ENCODE assay signal across 8 cellular contexts in the genomic region with DNA sequence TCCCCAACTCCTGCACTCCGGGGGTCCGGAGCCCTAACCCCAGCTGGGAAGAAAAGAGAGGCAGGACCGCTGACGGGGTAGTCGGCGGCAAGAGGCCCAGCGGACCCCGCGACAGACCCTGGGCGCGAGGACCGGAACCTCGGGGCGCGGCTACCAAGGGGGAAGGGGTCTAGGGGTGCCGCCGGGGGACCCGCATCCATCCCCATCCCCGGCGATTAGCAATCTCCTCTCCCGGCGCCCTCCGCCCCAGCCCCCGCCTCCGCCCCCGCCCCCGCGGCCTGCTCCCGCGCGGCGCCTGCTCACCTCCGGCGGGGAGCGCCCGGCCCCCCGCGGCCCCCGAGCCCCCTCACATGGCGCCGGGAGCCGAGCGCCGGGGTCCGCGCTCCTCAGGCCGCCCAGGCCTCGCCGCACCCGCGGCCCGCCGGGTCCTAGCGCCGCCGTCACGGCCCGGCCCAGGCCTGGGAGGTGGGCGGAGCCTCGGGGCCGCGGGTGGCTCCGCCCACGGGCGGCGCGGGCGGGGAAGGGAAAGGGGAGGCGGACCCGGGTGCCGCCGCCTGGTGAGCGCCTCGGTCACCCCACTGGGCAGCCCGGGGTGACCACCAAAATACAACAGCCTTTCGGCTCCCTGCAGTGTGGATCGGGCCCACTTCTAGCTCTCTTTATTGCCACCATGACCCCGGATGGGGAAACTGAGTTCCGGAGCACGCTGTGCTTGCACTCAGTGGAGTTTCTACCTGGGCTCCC. TPM values are rescaled to one million over a fixed set of nuclear protein-coding genes. Genes with fewer than 3 reads are reported as not detected.
DNase-seq lines count a peak whose midpoint lies in the region; TF ChIP-seq lines count a peak whose summit lies in the region.

A gene with protein sequence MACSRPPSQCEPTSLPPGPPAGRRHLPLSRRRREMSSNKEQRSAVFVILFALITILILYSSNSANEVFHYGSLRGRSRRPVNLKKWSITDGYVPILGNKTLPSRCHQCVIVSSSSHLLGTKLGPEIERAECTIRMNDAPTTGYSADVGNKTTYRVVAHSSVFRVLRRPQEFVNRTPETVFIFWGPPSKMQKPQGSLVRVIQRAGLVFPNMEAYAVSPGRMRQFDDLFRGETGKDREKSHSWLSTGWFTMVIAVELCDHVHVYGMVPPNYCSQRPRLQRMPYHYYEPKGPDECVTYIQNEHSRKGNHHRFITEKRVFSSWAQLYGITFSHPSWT (minus strand): TSS at position 404 of the 744 bp plus-strand sequence. CDS start 1,622 bp downstream, outside the sequence.

- TF ChIP-seq EP300 in transverse colon (IDR thresholded peaks at IDR 0.05; ENCODE audit: low read depth), result no peak

- peaks cover 1% of the 10 kb centered on the region for H3K4me1 Mint-ChIP-seq in glutamatergic neuron (ENCODE audit: low read depth, unreplicated experiment)

- WGBS in transverse colon (ENCODE audit: low coverage in 1 of 2), 2 donors, result 0% methylated on average over 27 of the region's 80 CpGs; no CpG with 5 or more reads in 1 of the 2 donors

- H3K27ac ChIP-seq in SK-N-MC (no peak within 1 kb of the TSS), transverse colon (peak within 1 kb of the TSS; percentile 88 to 93 (median 90))

- peak; percentile 84 for DNase-seq in CD1c-positive myeloid dendritic cell (ENCODE audit: extremely low spot score)
- DNase-seq in GM19240 (ENCODE audit: insufficient read length, low spot score), result peak; percentile 70
- peak; percentile 77 for DNase-seq in HT-29 (ENCODE audit: low spot score)
- no peak for DNase-seq in SK-N-MC (ENCODE audit: low read depth, low spot score)
- peak; percentile 50 for DNase-seq in activated naive CD8-positive, alpha-beta T cell treated with anti-CD3 and anti-CD28 coated beads, Interleukin-2, amount 50 U/mL, for 16 hours (ENCODE audit: low read depth, low spot score)
- peak; percentile 80 for DNase-seq in glutamatergic neuron
- DNase-seq in occipital lobe (lab: John Stamatoyannopoulos, UW), result peak; percentile 44
- DNase-seq in transverse colon, result peak; percentile 79

- H3K36me3 Mint-ChIP-seq in glutamatergic neuron (ENCODE audit: unreplicated experiment), result peaks cover under 1% of the 10 kb centered on the region

- peak within 1 kb of the TSS; percentile 38 for H3K27ac Mint-ChIP-seq in glutamatergic neuron (ENCODE audit: unreplicated experiment)

- peaks cover 5% of the 10 kb centered on the region for H3K9me3 Mint-ChIP-seq in glutamatergic neuron (ENCODE audit: unreplicated experiment)

- peaks cover 3% of the 10 kb centered on the region for H3K27me3 Mint-ChIP-seq in glutamatergic neuron (ENCODE audit: unreplicated experiment)

- H3K4me1 ChIP-seq in transverse colon, result peaks cover 26 to 72% (median 48%) of the 10 kb centered on the region in 4 donors

- H3K9me3 ChIP-seq in SK-N-MC (ENCODE audit: low read depth, low read length), result peaks cover 2% of the 10 kb centered on the region; the same call in 1 of the 2 replicates
- H3K9me3 ChIP-seq in transverse colon, result no peaks in the 10 kb centered on the region

- H3K4me3 ChIP-seq in SK-N-MC (peak within 1 kb of the TSS; percentile 92), transverse colon (peak within 1 kb of the TSS; percentile 44 to 87 (median 80))

- H3K27me3 ChIP-seq in transverse colon, result no peaks in the 10 kb centered on the region

- in situ Hi-C loops in transverse colon (cut with MboI; ENCODE audit: low pct_ligation_motif_present in 1 of 4, low pct_unique_long_range_greater_than_20kb in 1 of 4, low sequenced_read_pairs in 3 of 4), result no loop called here

- no peak for TF ChIP-seq POLR2A in transverse colon (IDR thresholded peaks at IDR 0.05)

- H3K36me3 ChIP-seq in SK-N-MC (ENCODE audit: insufficient read depth, low read length) (peaks cover 27% of the 10 kb centered on the region), transverse colon (peaks cover 0 to 18% (median 4%) of the 10 kb centered on the region in 4 donors)

- H3K4me3 Mint-ChIP-seq in glutamatergic neuron (ENCODE audit: unreplicated experiment), result peak within 1 kb of the TSS; percentile 85

- TF ChIP-seq CTCF in glutamatergic neuron (IDR thresholded peaks at IDR 0.05; ENCODE audit: partially characterized antibody, unreplicated experiment) (no peak), transverse colon (IDR thresholded peaks at IDR 0.05) (no peak)

- intact Hi-C loops in transverse colon (cut with DNase I; ENCODE audit: low total_unique reads), result no loop called here

- H3K9ac ChIP-seq in SK-N-MC (ENCODE audit: insufficient read length), result peak within 1 kb of the TSS; percentile 74

RNA-seq across cellular contexts. Expression of the gene that starts here (rescaled TPM):
- total RNA-seq in HT-29 (2014; rRNA removed; shearing (Covaris generic)), result 14.5 and 16.6 TPM in 2 replicates
- total RNA-seq in glutamatergic neuron (ENCODE audit: unreplicated experiment) (26.1 TPM), occipital lobe (31.8 TPM), transverse colon (10 to 100 TPM; 41.0 to 80.4 (median 75.7) TPM)
